In genomic region chrX:48683411-48683982, GRCh38 we compare ENCODE assay signal across 9 cellular contexts. TPM values are rescaled to one million over a fixed set of nuclear protein-coding genes. Genes with fewer than 3 reads are reported as not detected.
A peak's percentile ranks its signal among the peaks of the same experiment; 100 is the strongest.
DNase-seq lines count a peak whose midpoint lies in the region; ATAC-seq and TF ChIP-seq lines count a peak whose summit lies in the region.
"Had no signal": no experiment of that assay in that cellular context is flagged by ENCODE, and none has a peak within 500 bp of the region (broad histone marks: within the 10 kb centered on the region; RNA-seq: fewer than 3 reads in every experiment).

TSS of gene WAS (plus strand) at chrX:48683799. CDS start at chrX:48683854, 55 bp downstream.

- CTCF ChIA-PET in activated B cell treated with CpG ODN at 0.5 μM for 24 hours (lab: Charles Lee) (interaction anchor here (1.2 kb wide), 1 partner anchor 13 kb away, joined by 3 read pairs; the partner anchor contains the start of gene SUV39H1), Caco-2 (lab: Charles Lee) (no interaction called here)

- peaks cover 41% of the 10 kb centered on the region for H3K36me3 Mint-ChIP-seq in activated B cell treated with CpG ODN at 0.5 μM for 24 hours (ENCODE audit: low read depth)
- H3K36me3 Mint-ChIP-seq in Caco-2 (ENCODE audit: insufficient read depth, unreplicated experiment): no peaks in the 10 kb centered on the region

- TF ChIP-seq CTCF in activated B cell treated with CpG ODN at 0.5 μM for 24 hours (IDR thresholded peaks at IDR 0.05): no peak
- TF ChIP-seq CTCF in suprapubic skin (IDR thresholded peaks at IDR 0.05): no peak
- no peak for TF ChIP-seq CTCF in Caco-2 (IDR thresholded peaks at IDR 0.05; ENCODE audit: insufficient read depth in 1 of 2, low read depth in 1 of 2, low read length in 1 of 2, severe bottlenecking in 1 of 2, unreplicated experiment in 1 of 2)

- no peaks in the 10 kb centered on the region for H3K27me3 Mint-ChIP-seq in activated B cell treated with CpG ODN at 0.5 μM for 24 hours
- H3K27me3 Mint-ChIP-seq in Caco-2 (ENCODE audit: insufficient read depth, unreplicated experiment): no peaks in the 10 kb centered on the region

- TF ChIP-seq POLR2A in suprapubic skin (IDR thresholded peaks at IDR 0.05): no peak

- H3K9me3 ChIP-seq in right cardiac atrium (ENCODE audit: control insufficient read depth, low read length) (no peaks in the 10 kb centered on the region), suprapubic skin (no peaks in the 10 kb centered on the region), Caco-2 (no peaks in the 10 kb centered on the region)

- POLR2A ChIA-PET in activated B cell treated with CpG ODN at 0.5 μM for 24 hours (lab: Charles Lee): interaction anchor here (0.6 to 3.0 kb wide), 14 partner anchors 9 to 274 kb away, joined by 3 to 20 read pairs (median 4); partner anchors contain the start of genes HDAC6, OTUD5, PORCN and PQBP1
- POLR2A ChIA-PET in Caco-2 (lab: Charles Lee): no interaction called here

- H3K27me3 ChIP-seq in right cardiac atrium (ENCODE audit: control insufficient read depth, insufficient read depth) (no peaks in the 10 kb centered on the region), suprapubic skin (no peaks in the 10 kb centered on the region), Caco-2 (replicated peaks; ENCODE audit: control insufficient read depth, insufficient read depth, low read length) (no peaks in the 10 kb centered on the region)

- H3K4me3 ChIP-seq in right cardiac atrium (ENCODE audit: low read length): no peak within 1 kb of the TSS
- peak within 1 kb of the TSS; percentile 30 for H3K4me3 ChIP-seq in suprapubic skin
- H3K4me3 ChIP-seq in Caco-2 (ENCODE audit: low read depth, low read length): no peak within 1 kb of the TSS

- H3K27ac ChIP-seq in right cardiac atrium (ENCODE audit: low read length) (no peak within 1 kb of the TSS), suprapubic skin (peak within 1 kb of the TSS; percentile 29)

- peak; percentile 77 for ATAC-seq in GM18907 (IDR thresholded peaks at IDR 0.05; ENCODE audit: unreplicated experiment)
- peak; percentile 58 for ATAC-seq in HG03097 (IDR thresholded peaks at IDR 0.05; ENCODE audit: low FRiP score, unreplicated experiment)
- peak; percentile 87 for ATAC-seq in activated B cell treated with CpG ODN at 0.5 μM for 24 hours (ENCODE audit: low read depth)
- peak; percentile 48 to 61 for ATAC-seq in right cardiac atrium
- no peak for ATAC-seq in GM18520 (IDR thresholded peaks at IDR 0.05; ENCODE audit: unreplicated experiment)

- no peak for TF ChIP-seq EP300 in suprapubic skin (IDR thresholded peaks at IDR 0.05)

- DNase-seq in activated B cell treated with CpG ODN at 0.5 μM for 24 hours (peak; percentile 20), right cardiac atrium (peak in 2 of 3 donors; percentile 60 to 70), suprapubic skin (ENCODE audit: low spot score in 2 of 2) (no peak), NCI-H526 (lab: John Stamatoyannopoulos, UW) (no peak), Caco-2 (no peak)
- DNase-seq: IMR-90 had no signal

- H3K4me1 ChIP-seq in right cardiac atrium (ENCODE audit: control insufficient read depth, insufficient read depth, low read length): no peaks in the 10 kb centered on the region
- H3K4me1 ChIP-seq in suprapubic skin: no peaks in the 10 kb centered on the region
- no peaks in the 10 kb centered on the region for H3K4me1 ChIP-seq in Caco-2

- peak within 1 kb of the TSS; percentile 93 for H3K4me3 Mint-ChIP-seq in activated B cell treated with CpG ODN at 0.5 μM for 24 hours
- no peak within 1 kb of the TSS for H3K4me3 Mint-ChIP-seq in Caco-2 (ENCODE audit: unreplicated experiment)

- H3K36me3 ChIP-seq in suprapubic skin (no peaks in the 10 kb centered on the region), Caco-2 (ENCODE audit: control insufficient read depth, insufficient read depth, low read length) (no peaks in the 10 kb centered on the region)

- H3K27ac Mint-ChIP-seq in activated B cell treated with CpG ODN at 0.5 μM for 24 hours: peak within 1 kb of the TSS; percentile 94
- H3K27ac Mint-ChIP-seq in Caco-2 (ENCODE audit: unreplicated experiment): no peak within 1 kb of the TSS

- 70% methylated on average over 13 of the region's 13 CpGs for WGBS in right cardiac atrium
- 72% methylated on average over 13 of the region's 13 CpGs for WGBS in suprapubic skin

- no peaks in the 10 kb centered on the region for H3K9me3 Mint-ChIP-seq in activated B cell treated with CpG ODN at 0.5 μM for 24 hours
- no peaks in the 10 kb centered on the region for H3K9me3 Mint-ChIP-seq in Caco-2 (ENCODE audit: unreplicated experiment)

- BruUV-seq in Caco-2 (replicated peaks; lab: Mats Ljungman, UMichigan): no TSS peak

- H3K4me1 Mint-ChIP-seq in activated B cell treated with CpG ODN at 0.5 μM for 24 hours (peaks cover 58% of the 10 kb centered on the region), Caco-2 (ENCODE audit: low read depth, unreplicated experiment) (no peaks in the 10 kb centered on the region)

- intact Hi-C loops in activated B cell treated with CpG ODN at 0.5 μM for 24 hours (cut with micrococcal nuclease): loop anchor here (1.0 kb wide), 1 partner anchor 13 kb away; the partner anchor contains the start of gene SUV39H1
- intact Hi-C loops in right cardiac atrium (cut with DNase I): no loop called here
- intact Hi-C loops in Caco-2 (cut with micrococcal nuclease; ENCODE audit: unreplicated experiment): no loop called here

RNA-seq across cellular contexts. Expression of gene WAS, which starts in this region (rescaled TPM):
- total RNA-seq in activated B cell treated with CpG ODN at 0.5 μM for 24 hours: 101 and 102 TPM in 2 replicates
- 1 to 10 TPM; 3.0 to 6.2 (median 4.0) TPM for total RNA-seq in right cardiac atrium
- polyA plus RNA-seq in right cardiac atrium: 1.5 TPM
- 1 to 10 TPM in 3 of 4 donors, under 1 TPM in 1; 0.68 to 5.2 (median 3.5) TPM for total RNA-seq in suprapubic skin
- 0.39 and 0.43 TPM in 2 replicates for total RNA-seq in Caco-2 (2022)
- total RNA-seq: IMR-90 had no signal

Comparison
In these comparisons a context has a peak if more than half of its experiments do, and no peak if none do; other contexts are left out.
1. RNA of gene WAS (total RNA-seq): 101 to 102 TPM in activated B cell treated with CpG ODN at 0.5 μM for 24 hours; 3.0 to 6.2 TPM in right cardiac atrium, 0.68 to 5.2 TPM in suprapubic skin and 0.39 to 0.43 TPM in Caco-2; every median in the first group is over 10 times any median in the second.
2. DNase-seq: peak in activated B cell treated with CpG ODN at 0.5 μM for 24 hours (single experiment) and right cardiac atrium (2 of 3); none in suprapubic skin (0 of 2), NCI-H526 (0 of 2) and Caco-2 (0 of 2).